1 cellular context compared by ENCODE assay signal in genomic region chr5:32474201-32474854, GRCh38.
TF ChIP-seq lines count a peak whose summit lies in the region.

No MANE protein-coding gene starts in this region.

TF ChIP-seq in GM23338, 12 proteins besides CTCF, POLR2A, EP300 and RAD21 (continued from another document):
- TF ChIP-seq, protein P1, sequence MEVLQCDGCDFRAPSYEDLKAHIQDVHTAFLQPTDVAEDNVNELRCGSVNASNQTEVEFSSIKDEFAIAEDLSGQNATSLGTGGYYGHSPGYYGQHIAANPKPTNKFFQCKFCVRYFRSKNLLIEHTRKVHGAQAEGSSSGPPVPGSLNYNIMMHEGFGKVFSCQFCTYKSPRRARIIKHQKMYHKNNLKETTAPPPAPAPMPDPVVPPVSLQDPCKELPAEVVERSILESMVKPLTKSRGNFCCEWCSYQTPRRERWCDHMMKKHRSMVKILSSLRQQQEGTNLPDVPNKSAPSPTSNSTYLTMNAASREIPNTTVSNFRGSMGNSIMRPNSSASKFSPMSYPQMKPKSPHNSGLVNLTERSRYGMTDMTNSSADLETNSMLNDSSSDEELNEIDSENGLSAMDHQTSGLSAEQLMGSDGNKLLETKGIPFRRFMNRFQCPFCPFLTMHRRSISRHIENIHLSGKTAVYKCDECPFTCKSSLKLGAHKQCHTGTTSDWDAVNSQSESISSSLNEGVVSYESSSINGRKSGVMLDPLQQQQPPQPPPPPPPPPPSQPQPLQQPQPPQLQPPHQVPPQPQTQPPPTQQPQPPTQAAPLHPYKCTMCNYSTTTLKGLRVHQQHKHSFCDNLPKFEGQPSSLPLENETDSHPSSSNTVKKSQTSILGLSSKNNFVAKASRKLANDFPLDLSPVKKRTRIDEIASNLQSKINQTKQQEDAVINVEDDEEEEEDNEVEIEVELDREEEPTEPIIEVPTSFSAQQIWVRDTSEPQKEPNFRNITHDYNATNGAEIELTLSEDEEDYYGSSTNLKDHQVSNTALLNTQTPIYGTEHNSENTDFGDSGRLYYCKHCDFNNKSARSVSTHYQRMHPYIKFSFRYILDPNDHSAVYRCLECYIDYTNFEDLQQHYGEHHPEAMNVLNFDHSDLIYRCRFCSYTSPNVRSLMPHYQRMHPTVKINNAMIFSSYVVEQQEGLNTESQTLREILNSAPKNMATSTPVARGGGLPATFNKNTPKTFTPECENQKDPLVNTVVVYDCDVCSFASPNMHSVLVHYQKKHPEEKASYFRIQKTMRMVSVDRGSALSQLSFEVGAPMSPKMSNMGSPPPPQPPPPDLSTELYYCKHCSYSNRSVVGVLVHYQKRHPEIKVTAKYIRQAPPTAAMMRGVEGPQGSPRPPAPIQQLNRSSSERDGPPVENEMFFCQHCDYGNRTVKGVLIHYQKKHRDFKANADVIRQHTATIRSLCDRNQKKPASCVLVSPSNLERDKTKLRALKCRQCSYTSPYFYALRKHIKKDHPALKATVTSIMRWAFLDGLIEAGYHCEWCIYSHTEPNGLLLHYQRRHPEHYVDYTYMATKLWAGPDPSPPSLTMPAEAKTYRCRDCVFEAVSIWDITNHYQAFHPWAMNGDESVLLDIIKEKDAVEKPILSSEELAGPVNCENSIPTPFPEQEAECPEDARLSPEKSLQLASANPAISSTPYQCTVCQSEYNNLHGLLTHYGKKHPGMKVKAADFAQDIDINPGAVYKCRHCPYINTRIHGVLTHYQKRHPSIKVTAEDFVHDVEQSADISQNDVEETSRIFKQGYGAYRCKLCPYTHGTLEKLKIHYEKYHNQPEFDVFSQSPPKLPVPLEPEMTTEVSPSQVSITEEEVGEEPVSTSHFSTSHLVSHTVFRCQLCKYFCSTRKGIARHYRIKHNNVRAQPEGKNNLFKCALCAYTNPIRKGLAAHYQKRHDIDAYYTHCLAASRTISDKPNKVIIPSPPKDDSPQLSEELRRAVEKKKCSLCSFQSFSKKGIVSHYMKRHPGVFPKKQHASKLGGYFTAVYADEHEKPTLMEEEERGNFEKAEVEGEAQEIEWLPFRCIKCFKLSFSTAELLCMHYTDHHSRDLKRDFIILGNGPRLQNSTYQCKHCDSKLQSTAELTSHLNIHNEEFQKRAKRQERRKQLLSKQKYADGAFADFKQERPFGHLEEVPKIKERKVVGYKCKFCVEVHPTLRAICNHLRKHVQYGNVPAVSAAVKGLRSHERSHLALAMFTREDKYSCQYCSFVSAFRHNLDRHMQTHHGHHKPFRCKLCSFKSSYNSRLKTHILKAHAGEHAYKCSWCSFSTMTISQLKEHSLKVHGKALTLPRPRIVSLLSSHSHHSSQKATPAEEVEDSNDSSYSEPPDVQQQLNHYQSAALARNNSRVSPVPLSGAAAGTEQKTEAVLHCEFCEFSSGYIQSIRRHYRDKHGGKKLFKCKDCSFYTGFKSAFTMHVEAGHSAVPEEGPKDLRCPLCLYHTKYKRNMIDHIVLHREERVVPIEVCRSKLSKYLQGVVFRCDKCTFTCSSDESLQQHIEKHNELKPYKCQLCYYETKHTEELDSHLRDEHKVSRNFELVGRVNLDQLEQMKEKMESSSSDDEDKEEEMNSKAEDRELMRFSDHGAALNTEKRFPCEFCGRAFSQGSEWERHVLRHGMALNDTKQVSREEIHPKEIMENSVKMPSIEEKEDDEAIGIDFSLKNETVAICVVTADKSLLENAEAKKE (CRISPR knock-in tag; IDR thresholded peaks at IDR 0.05) = no peak
- TF ChIP-seq STAT1 (IDR thresholded peaks at IDR 0.05; ENCODE audit: unreplicated experiment) = no peak
- TF ChIP-seq EZH2phosphoT487 (IDR thresholded peaks at IDR 0.05; ENCODE audit: unreplicated experiment) = no peak
- no peak for TF ChIP-seq POLR2AphosphoS5 (IDR thresholded peaks at IDR 0.05; ENCODE audit: low read depth)
- TF ChIP-seq, protein P2, sequence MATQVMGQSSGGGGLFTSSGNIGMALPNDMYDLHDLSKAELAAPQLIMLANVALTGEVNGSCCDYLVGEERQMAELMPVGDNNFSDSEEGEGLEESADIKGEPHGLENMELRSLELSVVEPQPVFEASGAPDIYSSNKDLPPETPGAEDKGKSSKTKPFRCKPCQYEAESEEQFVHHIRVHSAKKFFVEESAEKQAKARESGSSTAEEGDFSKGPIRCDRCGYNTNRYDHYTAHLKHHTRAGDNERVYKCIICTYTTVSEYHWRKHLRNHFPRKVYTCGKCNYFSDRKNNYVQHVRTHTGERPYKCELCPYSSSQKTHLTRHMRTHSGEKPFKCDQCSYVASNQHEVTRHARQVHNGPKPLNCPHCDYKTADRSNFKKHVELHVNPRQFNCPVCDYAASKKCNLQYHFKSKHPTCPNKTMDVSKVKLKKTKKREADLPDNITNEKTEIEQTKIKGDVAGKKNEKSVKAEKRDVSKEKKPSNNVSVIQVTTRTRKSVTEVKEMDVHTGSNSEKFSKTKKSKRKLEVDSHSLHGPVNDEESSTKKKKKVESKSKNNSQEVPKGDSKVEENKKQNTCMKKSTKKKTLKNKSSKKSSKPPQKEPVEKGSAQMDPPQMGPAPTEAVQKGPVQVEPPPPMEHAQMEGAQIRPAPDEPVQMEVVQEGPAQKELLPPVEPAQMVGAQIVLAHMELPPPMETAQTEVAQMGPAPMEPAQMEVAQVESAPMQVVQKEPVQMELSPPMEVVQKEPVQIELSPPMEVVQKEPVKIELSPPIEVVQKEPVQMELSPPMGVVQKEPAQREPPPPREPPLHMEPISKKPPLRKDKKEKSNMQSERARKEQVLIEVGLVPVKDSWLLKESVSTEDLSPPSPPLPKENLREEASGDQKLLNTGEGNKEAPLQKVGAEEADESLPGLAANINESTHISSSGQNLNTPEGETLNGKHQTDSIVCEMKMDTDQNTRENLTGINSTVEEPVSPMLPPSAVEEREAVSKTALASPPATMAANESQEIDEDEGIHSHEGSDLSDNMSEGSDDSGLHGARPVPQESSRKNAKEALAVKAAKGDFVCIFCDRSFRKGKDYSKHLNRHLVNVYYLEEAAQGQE (IDR thresholded peaks at IDR 0.05; ENCODE audit: unreplicated experiment) = no peak
TF ChIP-seq in GM23338: peak in this region for 0.
